ENCODE assay signal across 1 cellular context in the genomic region with DNA sequence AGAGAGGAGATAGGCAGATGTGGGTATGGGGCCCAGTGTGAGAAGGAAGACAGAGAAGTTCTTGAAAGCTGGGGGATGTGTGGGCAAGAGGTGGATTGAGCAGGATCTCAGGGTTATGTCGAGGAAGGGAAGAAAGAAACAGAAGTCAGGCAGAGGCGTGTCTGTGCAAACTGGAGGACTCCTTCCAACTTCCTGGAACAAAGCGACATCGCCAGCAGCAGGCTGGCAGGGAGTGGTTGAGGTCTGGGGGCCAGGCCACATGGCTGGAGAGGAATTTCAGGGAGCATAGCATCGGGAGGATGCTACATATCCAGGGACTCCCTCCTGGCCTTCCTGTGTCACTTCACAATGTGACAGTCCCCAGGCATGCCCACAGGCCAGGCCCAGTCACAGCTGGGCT.
TF ChIP-seq lines count a peak whose summit lies in the region.

No MANE protein-coding gene starts in this region.

TF ChIP-seq in GM23338, 12 proteins besides CTCF, POLR2A, EP300 and RAD21 (continued from another document):
- TF ChIP-seq, protein P1, sequence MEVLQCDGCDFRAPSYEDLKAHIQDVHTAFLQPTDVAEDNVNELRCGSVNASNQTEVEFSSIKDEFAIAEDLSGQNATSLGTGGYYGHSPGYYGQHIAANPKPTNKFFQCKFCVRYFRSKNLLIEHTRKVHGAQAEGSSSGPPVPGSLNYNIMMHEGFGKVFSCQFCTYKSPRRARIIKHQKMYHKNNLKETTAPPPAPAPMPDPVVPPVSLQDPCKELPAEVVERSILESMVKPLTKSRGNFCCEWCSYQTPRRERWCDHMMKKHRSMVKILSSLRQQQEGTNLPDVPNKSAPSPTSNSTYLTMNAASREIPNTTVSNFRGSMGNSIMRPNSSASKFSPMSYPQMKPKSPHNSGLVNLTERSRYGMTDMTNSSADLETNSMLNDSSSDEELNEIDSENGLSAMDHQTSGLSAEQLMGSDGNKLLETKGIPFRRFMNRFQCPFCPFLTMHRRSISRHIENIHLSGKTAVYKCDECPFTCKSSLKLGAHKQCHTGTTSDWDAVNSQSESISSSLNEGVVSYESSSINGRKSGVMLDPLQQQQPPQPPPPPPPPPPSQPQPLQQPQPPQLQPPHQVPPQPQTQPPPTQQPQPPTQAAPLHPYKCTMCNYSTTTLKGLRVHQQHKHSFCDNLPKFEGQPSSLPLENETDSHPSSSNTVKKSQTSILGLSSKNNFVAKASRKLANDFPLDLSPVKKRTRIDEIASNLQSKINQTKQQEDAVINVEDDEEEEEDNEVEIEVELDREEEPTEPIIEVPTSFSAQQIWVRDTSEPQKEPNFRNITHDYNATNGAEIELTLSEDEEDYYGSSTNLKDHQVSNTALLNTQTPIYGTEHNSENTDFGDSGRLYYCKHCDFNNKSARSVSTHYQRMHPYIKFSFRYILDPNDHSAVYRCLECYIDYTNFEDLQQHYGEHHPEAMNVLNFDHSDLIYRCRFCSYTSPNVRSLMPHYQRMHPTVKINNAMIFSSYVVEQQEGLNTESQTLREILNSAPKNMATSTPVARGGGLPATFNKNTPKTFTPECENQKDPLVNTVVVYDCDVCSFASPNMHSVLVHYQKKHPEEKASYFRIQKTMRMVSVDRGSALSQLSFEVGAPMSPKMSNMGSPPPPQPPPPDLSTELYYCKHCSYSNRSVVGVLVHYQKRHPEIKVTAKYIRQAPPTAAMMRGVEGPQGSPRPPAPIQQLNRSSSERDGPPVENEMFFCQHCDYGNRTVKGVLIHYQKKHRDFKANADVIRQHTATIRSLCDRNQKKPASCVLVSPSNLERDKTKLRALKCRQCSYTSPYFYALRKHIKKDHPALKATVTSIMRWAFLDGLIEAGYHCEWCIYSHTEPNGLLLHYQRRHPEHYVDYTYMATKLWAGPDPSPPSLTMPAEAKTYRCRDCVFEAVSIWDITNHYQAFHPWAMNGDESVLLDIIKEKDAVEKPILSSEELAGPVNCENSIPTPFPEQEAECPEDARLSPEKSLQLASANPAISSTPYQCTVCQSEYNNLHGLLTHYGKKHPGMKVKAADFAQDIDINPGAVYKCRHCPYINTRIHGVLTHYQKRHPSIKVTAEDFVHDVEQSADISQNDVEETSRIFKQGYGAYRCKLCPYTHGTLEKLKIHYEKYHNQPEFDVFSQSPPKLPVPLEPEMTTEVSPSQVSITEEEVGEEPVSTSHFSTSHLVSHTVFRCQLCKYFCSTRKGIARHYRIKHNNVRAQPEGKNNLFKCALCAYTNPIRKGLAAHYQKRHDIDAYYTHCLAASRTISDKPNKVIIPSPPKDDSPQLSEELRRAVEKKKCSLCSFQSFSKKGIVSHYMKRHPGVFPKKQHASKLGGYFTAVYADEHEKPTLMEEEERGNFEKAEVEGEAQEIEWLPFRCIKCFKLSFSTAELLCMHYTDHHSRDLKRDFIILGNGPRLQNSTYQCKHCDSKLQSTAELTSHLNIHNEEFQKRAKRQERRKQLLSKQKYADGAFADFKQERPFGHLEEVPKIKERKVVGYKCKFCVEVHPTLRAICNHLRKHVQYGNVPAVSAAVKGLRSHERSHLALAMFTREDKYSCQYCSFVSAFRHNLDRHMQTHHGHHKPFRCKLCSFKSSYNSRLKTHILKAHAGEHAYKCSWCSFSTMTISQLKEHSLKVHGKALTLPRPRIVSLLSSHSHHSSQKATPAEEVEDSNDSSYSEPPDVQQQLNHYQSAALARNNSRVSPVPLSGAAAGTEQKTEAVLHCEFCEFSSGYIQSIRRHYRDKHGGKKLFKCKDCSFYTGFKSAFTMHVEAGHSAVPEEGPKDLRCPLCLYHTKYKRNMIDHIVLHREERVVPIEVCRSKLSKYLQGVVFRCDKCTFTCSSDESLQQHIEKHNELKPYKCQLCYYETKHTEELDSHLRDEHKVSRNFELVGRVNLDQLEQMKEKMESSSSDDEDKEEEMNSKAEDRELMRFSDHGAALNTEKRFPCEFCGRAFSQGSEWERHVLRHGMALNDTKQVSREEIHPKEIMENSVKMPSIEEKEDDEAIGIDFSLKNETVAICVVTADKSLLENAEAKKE (CRISPR knock-in tag; IDR thresholded peaks at IDR 0.05), result no peak
- no peak for TF ChIP-seq NANOG (IDR thresholded peaks at IDR 0.05; ENCODE audit: borderline replicate concordance)
- TF ChIP-seq, protein P2, sequence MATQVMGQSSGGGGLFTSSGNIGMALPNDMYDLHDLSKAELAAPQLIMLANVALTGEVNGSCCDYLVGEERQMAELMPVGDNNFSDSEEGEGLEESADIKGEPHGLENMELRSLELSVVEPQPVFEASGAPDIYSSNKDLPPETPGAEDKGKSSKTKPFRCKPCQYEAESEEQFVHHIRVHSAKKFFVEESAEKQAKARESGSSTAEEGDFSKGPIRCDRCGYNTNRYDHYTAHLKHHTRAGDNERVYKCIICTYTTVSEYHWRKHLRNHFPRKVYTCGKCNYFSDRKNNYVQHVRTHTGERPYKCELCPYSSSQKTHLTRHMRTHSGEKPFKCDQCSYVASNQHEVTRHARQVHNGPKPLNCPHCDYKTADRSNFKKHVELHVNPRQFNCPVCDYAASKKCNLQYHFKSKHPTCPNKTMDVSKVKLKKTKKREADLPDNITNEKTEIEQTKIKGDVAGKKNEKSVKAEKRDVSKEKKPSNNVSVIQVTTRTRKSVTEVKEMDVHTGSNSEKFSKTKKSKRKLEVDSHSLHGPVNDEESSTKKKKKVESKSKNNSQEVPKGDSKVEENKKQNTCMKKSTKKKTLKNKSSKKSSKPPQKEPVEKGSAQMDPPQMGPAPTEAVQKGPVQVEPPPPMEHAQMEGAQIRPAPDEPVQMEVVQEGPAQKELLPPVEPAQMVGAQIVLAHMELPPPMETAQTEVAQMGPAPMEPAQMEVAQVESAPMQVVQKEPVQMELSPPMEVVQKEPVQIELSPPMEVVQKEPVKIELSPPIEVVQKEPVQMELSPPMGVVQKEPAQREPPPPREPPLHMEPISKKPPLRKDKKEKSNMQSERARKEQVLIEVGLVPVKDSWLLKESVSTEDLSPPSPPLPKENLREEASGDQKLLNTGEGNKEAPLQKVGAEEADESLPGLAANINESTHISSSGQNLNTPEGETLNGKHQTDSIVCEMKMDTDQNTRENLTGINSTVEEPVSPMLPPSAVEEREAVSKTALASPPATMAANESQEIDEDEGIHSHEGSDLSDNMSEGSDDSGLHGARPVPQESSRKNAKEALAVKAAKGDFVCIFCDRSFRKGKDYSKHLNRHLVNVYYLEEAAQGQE (IDR thresholded peaks at IDR 0.05; ENCODE audit: unreplicated experiment), result no peak
- TF ChIP-seq, protein P3, sequence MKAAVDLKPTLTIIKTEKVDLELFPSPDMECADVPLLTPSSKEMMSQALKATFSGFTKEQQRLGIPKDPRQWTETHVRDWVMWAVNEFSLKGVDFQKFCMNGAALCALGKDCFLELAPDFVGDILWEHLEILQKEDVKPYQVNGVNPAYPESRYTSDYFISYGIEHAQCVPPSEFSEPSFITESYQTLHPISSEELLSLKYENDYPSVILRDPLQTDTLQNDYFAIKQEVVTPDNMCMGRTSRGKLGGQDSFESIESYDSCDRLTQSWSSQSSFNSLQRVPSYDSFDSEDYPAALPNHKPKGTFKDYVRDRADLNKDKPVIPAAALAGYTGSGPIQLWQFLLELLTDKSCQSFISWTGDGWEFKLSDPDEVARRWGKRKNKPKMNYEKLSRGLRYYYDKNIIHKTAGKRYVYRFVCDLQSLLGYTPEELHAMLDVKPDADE (IDR thresholded peaks at IDR 0.05), result no peak
- TF ChIP-seq EZH2 (IDR thresholded peaks at IDR 0.05; ENCODE audit: low read depth, unreplicated experiment), result no peak
- TF ChIP-seq STAT1 (IDR thresholded peaks at IDR 0.05; ENCODE audit: unreplicated experiment), result no peak
- TF ChIP-seq JUNB (IDR thresholded peaks at IDR 0.05; ENCODE audit: unreplicated experiment), result no peak
- TF ChIP-seq ZNF114 (CRISPR knock-in tag; IDR thresholded peaks at IDR 0.05), result no peak
- TF ChIP-seq ZNF331 (CRISPR knock-in tag; IDR thresholded peaks at IDR 0.05; ENCODE audit: low read depth), result no peak
- no peak for TF ChIP-seq EZH2phosphoT487 (IDR thresholded peaks at IDR 0.05; ENCODE audit: unreplicated experiment)
- TF ChIP-seq CREB1 (CRISPR knock-in tag; IDR thresholded peaks at IDR 0.05; ENCODE audit: low read depth), result no peak
